In genomic region chr5:138352071-138352721, GRCh38 we compare ENCODE assay signal across 1 cellular context.
TF ChIP-seq lines count a peak whose summit lies in the region.

A gene with protein sequence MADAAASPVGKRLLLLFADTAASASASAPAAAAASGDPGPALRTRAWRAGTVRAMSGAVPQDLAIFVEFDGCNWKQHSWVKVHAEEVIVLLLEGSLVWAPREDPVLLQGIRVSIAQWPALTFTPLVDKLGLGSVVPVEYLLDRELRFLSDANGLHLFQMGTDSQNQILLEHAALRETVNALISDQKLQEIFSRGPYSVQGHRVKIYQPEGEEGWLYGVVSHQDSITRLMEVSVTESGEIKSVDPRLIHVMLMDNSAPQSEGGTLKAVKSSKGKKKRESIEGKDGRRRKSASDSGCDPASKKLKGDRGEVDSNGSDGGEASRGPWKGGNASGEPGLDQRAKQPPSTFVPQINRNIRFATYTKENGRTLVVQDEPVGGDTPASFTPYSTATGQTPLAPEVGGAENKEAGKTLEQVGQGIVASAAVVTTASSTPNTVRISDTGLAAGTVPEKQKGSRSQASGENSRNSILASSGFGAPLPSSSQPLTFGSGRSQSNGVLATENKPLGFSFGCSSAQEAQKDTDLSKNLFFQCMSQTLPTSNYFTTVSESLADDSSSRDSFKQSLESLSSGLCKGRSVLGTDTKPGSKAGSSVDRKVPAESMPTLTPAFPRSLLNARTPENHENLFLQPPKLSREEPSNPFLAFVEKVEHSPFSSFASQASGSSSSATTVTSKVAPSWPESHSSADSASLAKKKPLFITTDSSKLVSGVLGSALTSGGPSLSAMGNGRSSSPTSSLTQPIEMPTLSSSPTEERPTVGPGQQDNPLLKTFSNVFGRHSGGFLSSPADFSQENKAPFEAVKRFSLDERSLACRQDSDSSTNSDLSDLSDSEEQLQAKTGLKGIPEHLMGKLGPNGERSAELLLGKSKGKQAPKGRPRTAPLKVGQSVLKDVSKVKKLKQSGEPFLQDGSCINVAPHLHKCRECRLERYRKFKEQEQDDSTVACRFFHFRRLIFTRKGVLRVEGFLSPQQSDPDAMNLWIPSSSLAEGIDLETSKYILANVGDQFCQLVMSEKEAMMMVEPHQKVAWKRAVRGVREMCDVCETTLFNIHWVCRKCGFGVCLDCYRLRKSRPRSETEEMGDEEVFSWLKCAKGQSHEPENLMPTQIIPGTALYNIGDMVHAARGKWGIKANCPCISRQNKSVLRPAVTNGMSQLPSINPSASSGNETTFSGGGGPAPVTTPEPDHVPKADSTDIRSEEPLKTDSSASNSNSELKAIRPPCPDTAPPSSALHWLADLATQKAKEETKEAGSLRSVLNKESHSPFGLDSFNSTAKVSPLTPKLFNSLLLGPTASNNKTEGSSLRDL (N-terminal part only) (plus strand): TSS chr5:138352685. CDS start chr5:138352796, 111 bp downstream.

TF ChIP-seq in GM12878, 131 proteins besides CTCF, POLR2A, EP300 and RAD21 (continued from another document and continues in another):
- TF ChIP-seq ELK1 (IDR thresholded peaks at IDR 0.05; ENCODE audit: low read depth, low read length) (0 out of 2 replicates have a peak, but pooled peaks have one; percentile 27), POU2F2 (IDR thresholded peaks at IDR 0.05; ENCODE audit: borderline replicate concordance, low read depth, low read length) (0 out of 3 replicates have a peak, but pooled peaks have one; percentile 60), CBX3 (IDR thresholded peaks at IDR 0.05; ENCODE audit: borderline replicate concordance, low read depth) (no peak), MEF2B (IDR thresholded peaks at IDR 0.05; ENCODE audit: partially characterized antibody, poor library complexity, severe bottlenecking) (no peak), IRF4 (IDR thresholded peaks at IDR 0.05; ENCODE audit: low read depth, low read length) (0 out of 2 replicates have a peak, but pooled peaks have one; percentile 47), ZBTB11 (CRISPR knock-in tag; IDR thresholded peaks at IDR 0.05) (no peak), SP1 (IDR thresholded peaks at IDR 0.05; ENCODE audit: low read depth, low read length) (peak; percentile 79), MTA3 (IDR thresholded peaks at IDR 0.05; ENCODE audit: borderline replicate concordance, low read length) (no peak), KDM1A (IDR thresholded peaks at IDR 0.05; ENCODE audit: borderline replicate concordance) (no peak), NR2F1 (conservative IDR thresholded peaks at IDR 0.05) (no peak), NR2C2 (IDR thresholded peaks at IDR 0.05; ENCODE audit: borderline replicate concordance, control insufficient read depth, insufficient read length, low read depth) (no peak), IKZF1 (conservative IDR thresholded peaks at IDR 0.05) (no peak; the same call in 1 of the 2 replicates), SKIL (IDR thresholded peaks at IDR 0.05; ENCODE audit: low read depth, poor library complexity, severe bottlenecking) (no peak), NR2C1 (IDR thresholded peaks at IDR 0.05) (peak; percentile 31; the same call in 1 of the 2 replicates), BHLHE40 (IDR thresholded peaks at IDR 0.05; ENCODE audit: borderline replicate concordance in 1 of 2, low read depth in 2 of 2, low read length in 1 of 2) (peak; percentile 58 to 67), ZBTB33 (IDR thresholded peaks at IDR 0.05) (peak; percentile 96), NRF1 (conservative IDR thresholded peaks at IDR 0.05; ENCODE audit: low read depth, low read length) (no peak), CREB1 (IDR thresholded peaks at IDR 0.05; ENCODE audit: low read depth) (no peak), NBN (IDR thresholded peaks at IDR 0.05) (0 out of 2 replicates have a peak, but pooled peaks have one; percentile 39), HCFC1 (IDR thresholded peaks at IDR 0.05; ENCODE audit: low read length) (peak; percentile 65), STAT1 (conservative IDR thresholded peaks at IDR 0.05) (0 out of 2 replicates have a peak, but pooled peaks have one; percentile 55), PML (IDR thresholded peaks at IDR 0.05; ENCODE audit: low read length) (no peak), RCOR1 (conservative IDR thresholded peaks at IDR 0.05; ENCODE audit: low read depth, low read length) (peak; percentile 88; the same call in 1 of the 2 replicates), NFIC (IDR thresholded peaks at IDR 0.05; ENCODE audit: low read depth, low read length) (no peak), PKNOX1 (IDR thresholded peaks at IDR 0.05) (no peak), TCF12 (IDR thresholded peaks at IDR 0.05; ENCODE audit: low read depth, low read length) (0 out of 2 replicates have a peak, but pooled peaks have one; percentile 45), ZBED1 (IDR thresholded peaks at IDR 0.05; ENCODE audit: borderline replicate concordance) (no peak)
- TF ChIP-seq, protein P1, sequence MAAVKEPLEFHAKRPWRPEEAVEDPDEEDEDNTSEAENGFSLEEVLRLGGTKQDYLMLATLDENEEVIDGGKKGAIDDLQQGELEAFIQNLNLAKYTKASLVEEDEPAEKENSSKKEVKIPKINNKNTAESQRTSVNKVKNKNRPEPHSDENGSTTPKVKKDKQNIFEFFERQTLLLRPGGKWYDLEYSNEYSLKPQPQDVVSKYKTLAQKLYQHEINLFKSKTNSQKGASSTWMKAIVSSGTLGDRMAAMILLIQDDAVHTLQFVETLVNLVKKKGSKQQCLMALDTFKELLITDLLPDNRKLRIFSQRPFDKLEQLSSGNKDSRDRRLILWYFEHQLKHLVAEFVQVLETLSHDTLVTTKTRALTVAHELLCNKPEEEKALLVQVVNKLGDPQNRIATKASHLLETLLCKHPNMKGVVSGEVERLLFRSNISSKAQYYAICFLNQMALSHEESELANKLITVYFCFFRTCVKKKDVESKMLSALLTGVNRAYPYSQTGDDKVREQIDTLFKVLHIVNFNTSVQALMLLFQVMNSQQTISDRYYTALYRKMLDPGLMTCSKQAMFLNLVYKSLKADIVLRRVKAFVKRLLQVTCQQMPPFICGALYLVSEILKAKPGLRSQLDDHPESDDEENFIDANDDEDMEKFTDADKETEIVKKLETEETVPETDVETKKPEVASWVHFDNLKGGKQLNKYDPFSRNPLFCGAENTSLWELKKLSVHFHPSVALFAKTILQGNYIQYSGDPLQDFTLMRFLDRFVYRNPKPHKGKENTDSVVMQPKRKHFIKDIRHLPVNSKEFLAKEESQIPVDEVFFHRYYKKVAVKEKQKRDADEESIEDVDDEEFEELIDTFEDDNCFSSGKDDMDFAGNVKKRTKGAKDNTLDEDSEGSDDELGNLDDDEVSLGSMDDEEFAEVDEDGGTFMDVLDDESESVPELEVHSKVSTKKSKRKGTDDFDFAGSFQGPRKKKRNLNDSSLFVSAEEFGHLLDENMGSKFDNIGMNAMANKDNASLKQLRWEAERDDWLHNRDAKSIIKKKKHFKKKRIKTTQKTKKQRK (IDR thresholded peaks at IDR 0.05; ENCODE audit: low read depth, low read length): no peak
- TF ChIP-seq, protein P2, sequence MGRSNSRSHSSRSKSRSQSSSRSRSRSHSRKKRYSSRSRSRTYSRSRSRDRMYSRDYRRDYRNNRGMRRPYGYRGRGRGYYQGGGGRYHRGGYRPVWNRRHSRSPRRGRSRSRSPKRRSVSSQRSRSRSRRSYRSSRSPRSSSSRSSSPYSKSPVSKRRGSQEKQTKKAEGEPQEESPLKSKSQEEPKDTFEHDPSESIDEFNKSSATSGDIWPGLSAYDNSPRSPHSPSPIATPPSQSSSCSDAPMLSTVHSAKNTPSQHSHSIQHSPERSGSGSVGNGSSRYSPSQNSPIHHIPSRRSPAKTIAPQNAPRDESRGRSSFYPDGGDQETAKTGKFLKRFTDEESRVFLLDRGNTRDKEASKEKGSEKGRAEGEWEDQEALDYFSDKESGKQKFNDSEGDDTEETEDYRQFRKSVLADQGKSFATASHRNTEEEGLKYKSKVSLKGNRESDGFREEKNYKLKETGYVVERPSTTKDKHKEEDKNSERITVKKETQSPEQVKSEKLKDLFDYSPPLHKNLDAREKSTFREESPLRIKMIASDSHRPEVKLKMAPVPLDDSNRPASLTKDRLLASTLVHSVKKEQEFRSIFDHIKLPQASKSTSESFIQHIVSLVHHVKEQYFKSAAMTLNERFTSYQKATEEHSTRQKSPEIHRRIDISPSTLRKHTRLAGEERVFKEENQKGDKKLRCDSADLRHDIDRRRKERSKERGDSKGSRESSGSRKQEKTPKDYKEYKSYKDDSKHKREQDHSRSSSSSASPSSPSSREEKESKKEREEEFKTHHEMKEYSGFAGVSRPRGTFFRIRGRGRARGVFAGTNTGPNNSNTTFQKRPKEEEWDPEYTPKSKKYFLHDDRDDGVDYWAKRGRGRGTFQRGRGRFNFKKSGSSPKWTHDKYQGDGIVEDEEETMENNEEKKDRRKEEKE (IDR thresholded peaks at IDR 0.05): no peak
